9 cellular contexts compared by ENCODE assay signal in genomic region chr19:34662919-34663318, GRCh38. TPM values are rescaled to one million over a fixed set of nuclear protein-coding genes. Genes with fewer than 3 reads are reported as not detected.
DNase-seq lines count a peak whose midpoint lies in the region; ATAC-seq, FAIRE-seq and TF ChIP-seq lines count a peak whose summit lies in the region.
"Had no signal": no experiment of that assay in that cellular context is flagged by ENCODE, and none has a peak within 500 bp of the region (broad histone marks: within the 10 kb centered on the region; RNA-seq: fewer than 3 reads in every experiment).

No MANE protein-coding gene starts in this region.

- peak; percentile 57 for DNase-seq in AML-193 (lab: John Stamatoyannopoulos, UW)
- DNase-seq in GM12891 (ENCODE audit: insufficient read length, low spot score), result no peak
- DNase-seq in NCI-H69 (lab: John Stamatoyannopoulos, UW), result peak; percentile 80
- DNase-seq in activated naive CD4-positive, alpha-beta T cell treated with anti-CD3 and anti-CD28 coated beads, Interleukin-2, amount 10 ng/mL, durations not matched to agents 7 days and 5 days, result peak; percentile 64
- DNase-seq in midbrain (lab: John Stamatoyannopoulos, UW), result peak; percentile 2

- no peak overlapping the region for H3K27ac Mint-ChIP-seq in activated naive CD4-positive, alpha-beta T cell treated with anti-CD3 and anti-CD28 coated beads, Interleukin-2, amount 10 ng/mL, durations not matched to agents 7 days and 5 days

- no peak for TF ChIP-seq POLR2A in GM12891 (IDR thresholded peaks at IDR 0.05; ENCODE audit: low read depth, low read length)

- peaks cover 6% of the 10 kb centered on the region for H3K36me3 Mint-ChIP-seq in activated naive CD4-positive, alpha-beta T cell treated with anti-CD3 and anti-CD28 coated beads, Interleukin-2, amount 10 ng/mL, durations not matched to agents 7 days and 5 days

- CTCF ChIA-PET in activated naive CD4-positive, alpha-beta T cell treated with anti-CD3 and anti-CD28 coated beads, Interleukin-2, amount 10 ng/mL, durations not matched to agents 7 days and 5 days (lab: Charles Lee), result interaction anchor here (0.9 to 1.6 kb wide), 6 partner anchors 10 to 197 kb away, joined by 3 to 4 read pairs (median 3); partner anchors contain the start of genes SCGB2B2 and ZNF302

- H3K4me3 Mint-ChIP-seq in activated naive CD4-positive, alpha-beta T cell treated with anti-CD3 and anti-CD28 coated beads, Interleukin-2, amount 10 ng/mL, durations not matched to agents 7 days and 5 days, result no peak overlapping the region

- H3K4me1 Mint-ChIP-seq in activated naive CD4-positive, alpha-beta T cell treated with anti-CD3 and anti-CD28 coated beads, Interleukin-2, amount 10 ng/mL, durations not matched to agents 7 days and 5 days, result peaks cover 21% of the 10 kb centered on the region

- FAIRE-seq in GM12891 (lab: Jason Lieb, UNC), result peak; percentile 60
- FAIRE-seq: islet of Langerhans had no signal

- ATAC-seq in GM18870 (IDR thresholded peaks at IDR 0.05; ENCODE audit: unreplicated experiment) (no peak), GM21717 (IDR thresholded peaks at IDR 0.05; ENCODE audit: unreplicated experiment) (no peak), HG03432 (IDR thresholded peaks at IDR 0.05; ENCODE audit: unreplicated experiment) (no peak)

- H3K9me3 Mint-ChIP-seq in activated naive CD4-positive, alpha-beta T cell treated with anti-CD3 and anti-CD28 coated beads, Interleukin-2, amount 10 ng/mL, durations not matched to agents 7 days and 5 days, result peaks cover 7% of the 10 kb centered on the region

- H3K27me3 Mint-ChIP-seq in activated naive CD4-positive, alpha-beta T cell treated with anti-CD3 and anti-CD28 coated beads, Interleukin-2, amount 10 ng/mL, durations not matched to agents 7 days and 5 days, result no peaks in the 10 kb centered on the region

TF ChIP-seq in GM12891, 5 proteins besides CTCF, POLR2A, EP300 and RAD21:
- peak; percentile 44; the same call in 1 of the 2 replicates for TF ChIP-seq POU2F2 (IDR thresholded peaks at IDR 0.05; ENCODE audit: low read depth, low read length)
- no peak for TF ChIP-seq PAX5 (IDR thresholded peaks at IDR 0.05; ENCODE audit: insufficient read depth, low read length, severe bottlenecking)

RNA-seq across cellular contexts. Expression of gene SCGB2B2, which starts 14.0 kb away (rescaled TPM):
- 0.03 TPM for polyA plus RNA-seq in GM12891 (2012; ENCODE audit: low read depth, missing spikeins)

RNA-seq across cellular contexts. Expression of gene ZNF302, which starts 14.6 kb away (rescaled TPM):
- polyA plus RNA-seq in GM12891 (2012; ENCODE audit: low read depth, missing spikeins), result 12.2 TPM
